In the genomic region with DNA sequence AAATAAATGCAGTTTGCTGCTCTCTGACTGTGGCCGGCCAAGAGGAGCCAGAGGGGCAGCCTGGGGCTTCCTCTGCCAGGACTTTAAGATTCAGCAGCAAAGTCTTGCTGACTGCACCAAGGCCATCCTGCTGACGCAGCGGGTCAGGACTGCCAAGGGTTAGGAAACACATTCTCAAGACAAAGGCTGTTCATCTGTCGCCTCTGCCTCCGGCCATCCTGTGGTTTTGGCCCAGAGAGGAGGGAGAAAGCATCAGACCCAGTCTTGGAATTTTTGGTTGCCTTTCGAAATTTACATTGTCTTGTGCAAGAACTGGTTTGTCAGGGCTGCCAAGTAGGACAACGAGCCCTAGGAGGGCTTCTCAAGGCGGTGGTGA, we compare ENCODE assay signal across 9 cellular contexts. TPM values are rescaled to one million over a fixed set of nuclear protein-coding genes. Genes with fewer than 3 reads are reported as not detected.
DNase-seq lines count a peak whose midpoint lies in the region; ATAC-seq and TF ChIP-seq lines count a peak whose summit lies in the region.
"Had no signal": no experiment of that assay in that cellular context is flagged by ENCODE, and none has a peak within 500 bp of the region (broad histone marks: within the 10 kb centered on the region; RNA-seq: fewer than 3 reads in every experiment).

No MANE protein-coding gene starts in this region.

- no peaks in the 10 kb centered on the region for H3K9me2 ChIP-seq in OCI-LY7 (ENCODE audit: insufficient read depth, low read length)

- H4K20me1 ChIP-seq in OCI-LY7 (ENCODE audit: insufficient read depth, low read length), result no peaks in the 10 kb centered on the region

- H3K9me3 Mint-ChIP-seq in activated T-helper 2 cell treated with anti-CD3 and anti-CD28 coated beads, Interferon-gamma antibody, Interleukin-2, Interleukin-4, amounts not matched to agents 10 μg/mL and 5 μg/mL and 100 μg/mL, durations not matched to agents 14 hours and 24 hours and 36 hours, result no peaks in the 10 kb centered on the region
- H3K9me3 Mint-ChIP-seq: T-helper 1 cell treated with Interleukin-12 subunit alpha and Interleukin-12 subunit beta and Interleukin-4 antibody, amounts not matched to agents 30 μg/mL and 1 μg/mL, for 36 hours had no signal

- no peak for TF ChIP-seq CTCF in fibroblast of pulmonary artery (IDR thresholded peaks at IDR 0.05; ENCODE audit: low read length, missing control alignments)
- TF ChIP-seq CTCF in omental fat pad (IDR thresholded peaks at IDR 0.05), result no peak
- TF ChIP-seq CTCF in OCI-LY7 (conservative IDR thresholded peaks at IDR 0.05; ENCODE audit: low read length), result no peak

- intact Hi-C loops in activated T-helper 2 cell treated with anti-CD3 and anti-CD28 coated beads, Interferon-gamma antibody, Interleukin-2, Interleukin-4, amounts not matched to agents 10 μg/mL and 5 μg/mL and 100 μg/mL, durations not matched to agents 14 hours and 24 hours and 36 hours (cut with micrococcal nuclease), result no loop called here
- intact Hi-C loops in OCI-LY7 (cut with micrococcal nuclease; ENCODE audit: unreplicated experiment), result no loop called here

- DNase-seq in AG20443 (ENCODE audit: low spot score), result peak; percentile 95
- DNase-seq in T-helper 17 cell, result no peak
- DNase-seq in fibroblast of pulmonary artery (ENCODE audit: low read depth), result peak; percentile 99
- DNase-seq in omental fat pad (ENCODE audit: low spot score), result peak; percentile 45
- DNase-seq in activated T-helper 2 cell treated with anti-CD3 and anti-CD28 coated beads, Interferon-gamma antibody, Interleukin-2, Interleukin-4, amounts not matched to agents 10 μg/mL and 5 μg/mL and 100 μg/mL, durations not matched to agents 14 hours and 24 hours and 36 hours (ENCODE audit: low spot score), result no peak
- no peak for DNase-seq in activated CD4-positive, alpha-beta T cell treated with anti-CD3 and anti-CD28 coated beads for 48 hours
- DNase-seq in OCI-LY7 (ENCODE audit: low spot score), result no peak
- DNase-seq in NCI-H1105 treated with DMSO at 0.1 percent for 48 hours (lab: John Stamatoyannopoulos, UW), result no peak

- H3K4me2 ChIP-seq in OCI-LY7 (ENCODE audit: low read length), result no peak overlapping the region

- peaks cover 9% of the 10 kb centered on the region for H3K36me3 ChIP-seq in OCI-LY7 (ENCODE audit: insufficient read depth, low read length)

- no peak overlapping the region for H3K27ac ChIP-seq in OCI-LY7 (ENCODE audit: low read depth, low read length, poor library complexity, severe bottlenecking)

- H2AFZ ChIP-seq in OCI-LY7 (ENCODE audit: low read length), result no peak overlapping the region

- no peak for ATAC-seq in T-helper 17 cell
- peak; percentile 46 for ATAC-seq in omental fat pad (ENCODE audit: low FRiP score)

- no peaks in the 10 kb centered on the region for H3K9me3 ChIP-seq in T-helper 17 cell (ENCODE audit: control insufficient read depth, low read length, poor library complexity, severe bottlenecking)
- no peaks in the 10 kb centered on the region for H3K9me3 ChIP-seq in OCI-LY7 (ENCODE audit: low read length)

- H3K4me1 ChIP-seq in OCI-LY7 (ENCODE audit: insufficient read depth, low read length, poor library complexity, severe bottlenecking), result no peaks in the 10 kb centered on the region

- CTCF ChIA-PET in OCI-LY7 (lab: Charles Lee; ENCODE audit: unreplicated experiment), result no interaction called here

- no TSS peak for BruUV-seq in OCI-LY7 (replicated peaks; lab: Mats Ljungman, UMichigan)

- H3K27me3 Mint-ChIP-seq in T-helper 17 cell, result no peaks in the 10 kb centered on the region
- H3K27me3 Mint-ChIP-seq in activated T-helper 2 cell treated with anti-CD3 and anti-CD28 coated beads, Interferon-gamma antibody, Interleukin-2, Interleukin-4, amounts not matched to agents 10 μg/mL and 5 μg/mL and 100 μg/mL, durations not matched to agents 14 hours and 24 hours and 36 hours (ENCODE audit: low read depth), result no peaks in the 10 kb centered on the region

- peaks cover 3% of the 10 kb centered on the region for H3K36me3 Mint-ChIP-seq in T-helper 17 cell (ENCODE audit: low read depth)
- H3K36me3 Mint-ChIP-seq in activated T-helper 2 cell treated with anti-CD3 and anti-CD28 coated beads, Interferon-gamma antibody, Interleukin-2, Interleukin-4, amounts not matched to agents 10 μg/mL and 5 μg/mL and 100 μg/mL, durations not matched to agents 14 hours and 24 hours and 36 hours (ENCODE audit: low read depth), result peaks cover 6% of the 10 kb centered on the region

- POLR2A ChIA-PET in OCI-LY7 (lab: Charles Lee), result interaction anchor here (1.5 kb wide), 1 partner anchor 16 kb away, joined by 3 read pairs; no protein-coding TSS in a partner anchor

- H3K4me3 ChIP-seq in fibroblast of pulmonary artery (replicated peaks; ENCODE audit: low read depth, low read length) (no peak overlapping the region), OCI-LY7 (ENCODE audit: low read depth, low read length, poor library complexity, severe bottlenecking) (no peak overlapping the region)

- H3K4me3 Mint-ChIP-seq in T-helper 17 cell, result no peak overlapping the region
- no peak overlapping the region for H3K4me3 Mint-ChIP-seq in activated T-helper 2 cell treated with anti-CD3 and anti-CD28 coated beads, Interferon-gamma antibody, Interleukin-2, Interleukin-4, amounts not matched to agents 10 μg/mL and 5 μg/mL and 100 μg/mL, durations not matched to agents 14 hours and 24 hours and 36 hours (ENCODE audit: low read depth)
- H3K4me3 Mint-ChIP-seq: T-helper 1 cell treated with Interleukin-12 subunit alpha and Interleukin-12 subunit beta and Interleukin-4 antibody, amounts not matched to agents 30 μg/mL and 1 μg/mL, for 36 hours had no signal

- no peaks in the 10 kb centered on the region for H3K79me2 ChIP-seq in OCI-LY7 (ENCODE audit: insufficient read depth, low read depth, low read length)

- peaks cover 17% of the 10 kb centered on the region for H3K4me1 Mint-ChIP-seq in T-helper 17 cell
- peaks cover 8% of the 10 kb centered on the region for H3K4me1 Mint-ChIP-seq in activated T-helper 2 cell treated with anti-CD3 and anti-CD28 coated beads, Interferon-gamma antibody, Interleukin-2, Interleukin-4, amounts not matched to agents 10 μg/mL and 5 μg/mL and 100 μg/mL, durations not matched to agents 14 hours and 24 hours and 36 hours (ENCODE audit: low read depth)

- H3K27ac Mint-ChIP-seq in T-helper 17 cell, result peak overlapping the region; percentile 73
- H3K27ac Mint-ChIP-seq in activated T-helper 2 cell treated with anti-CD3 and anti-CD28 coated beads, Interferon-gamma antibody, Interleukin-2, Interleukin-4, amounts not matched to agents 10 μg/mL and 5 μg/mL and 100 μg/mL, durations not matched to agents 14 hours and 24 hours and 36 hours, result no peak overlapping the region
- H3K27ac Mint-ChIP-seq: T-helper 1 cell treated with Interleukin-12 subunit alpha and Interleukin-12 subunit beta and Interleukin-4 antibody, amounts not matched to agents 30 μg/mL and 1 μg/mL, for 36 hours had no signal

RNA-seq across cellular contexts. Expression of gene RHO, which starts 42.8 kb away (rescaled TPM):
- total RNA-seq in T-helper 17 cell (not detected), omental fat pad (under 1 TPM in 1 of 4 donors, not detected in 3; 0.28 TPM), OCI-LY7 (2022) (not detected in 2 replicates)
- total RNA-seq in activated T-helper 2 cell treated with anti-CD3 and anti-CD28 coated beads, Interferon-gamma antibody, Interleukin-2, Interleukin-4, amounts not matched to agents 10 μg/mL and 5 μg/mL and 100 μg/mL, durations not matched to agents 14 hours and 24 hours and 36 hours, result not detected in 2 replicates
- not detected in 2 replicates for total RNA-seq in OCI-LY7 (2014; rRNA removed; shearing (Covaris generic))

RNA-seq across cellular contexts. Expression of gene IFT122, which starts 45.6 kb away (rescaled TPM):
- total RNA-seq in T-helper 17 cell (10 to 100 TPM; 20.1 to 22.8 TPM), omental fat pad (10 to 100 TPM; 19.6 to 62.9 (median 28.2) TPM), OCI-LY7 (2022) (37.0 and 48.1 TPM in 2 replicates)
- total RNA-seq in activated T-helper 2 cell treated with anti-CD3 and anti-CD28 coated beads, Interferon-gamma antibody, Interleukin-2, Interleukin-4, amounts not matched to agents 10 μg/mL and 5 μg/mL and 100 μg/mL, durations not matched to agents 14 hours and 24 hours and 36 hours, result 15.7 and 17.6 TPM in 2 replicates
- total RNA-seq in OCI-LY7 (2014; rRNA removed; shearing (Covaris generic)), result 21.6 and 25.8 TPM in 2 replicates

RNA-seq across cellular contexts. Expression of gene MBD4, which starts 45.9 kb away (rescaled TPM):
- total RNA-seq in T-helper 17 cell (10 to 100 TPM; 44.7 to 49.4 TPM), omental fat pad (10 to 100 TPM; 15.6 to 29.3 (median 27.8) TPM), OCI-LY7 (2022) (74.6 and 86.1 TPM in 2 replicates)
- 41.9 and 45.9 TPM in 2 replicates for total RNA-seq in activated T-helper 2 cell treated with anti-CD3 and anti-CD28 coated beads, Interferon-gamma antibody, Interleukin-2, Interleukin-4, amounts not matched to agents 10 μg/mL and 5 μg/mL and 100 μg/mL, durations not matched to agents 14 hours and 24 hours and 36 hours
- 42.4 and 46.3 TPM in 2 replicates for total RNA-seq in OCI-LY7 (2014; rRNA removed; shearing (Covaris generic))

RNA-seq across cellular contexts. Expression of gene EFCAB12, which starts 57.2 kb away (rescaled TPM):
- total RNA-seq in T-helper 17 cell (1 to 10 TPM; 2.3 to 5.2 TPM), omental fat pad (1 to 10 TPM in 2 of 4 donors, under 1 TPM in 2; 0.24 to 2.8 (median 1.0) TPM), OCI-LY7 (2022) (2.5 and 2.6 TPM in 2 replicates)
- 0.25 and 0.48 TPM in 2 replicates for total RNA-seq in activated T-helper 2 cell treated with anti-CD3 and anti-CD28 coated beads, Interferon-gamma antibody, Interleukin-2, Interleukin-4, amounts not matched to agents 10 μg/mL and 5 μg/mL and 100 μg/mL, durations not matched to agents 14 hours and 24 hours and 36 hours
- total RNA-seq in OCI-LY7 (2014; rRNA removed; shearing (Covaris generic)), result 0.36 and 1.1 TPM in 2 replicates

RNA-seq across cellular contexts. Expression of gene H1-8, which starts 57.3 kb away (rescaled TPM):
- not detected for total RNA-seq in T-helper 17 cell
- not detected for total RNA-seq in omental fat pad
- total RNA-seq in activated T-helper 2 cell treated with anti-CD3 and anti-CD28 coated beads, Interferon-gamma antibody, Interleukin-2, Interleukin-4, amounts not matched to agents 10 μg/mL and 5 μg/mL and 100 μg/mL, durations not matched to agents 14 hours and 24 hours and 36 hours, result not detected in 2 replicates
- total RNA-seq in OCI-LY7 (2014; rRNA removed; shearing (Covaris generic)), result not detected in 2 replicates
- not detected in 2 replicates for total RNA-seq in OCI-LY7 (2022)

Comparison
In these comparisons a context has a peak if more than half of its experiments do, and no peak if none do; other contexts are left out.
1. DNase-seq: peak in AG20443 (single experiment), fibroblast of pulmonary artery (single experiment) and omental fat pad (single experiment); none in T-helper 17 cell (0 of 3), activated T-helper 2 cell treated with anti-CD3 and anti-CD28 coated beads, Interferon-gamma antibody, Interleukin-2, Interleukin-4, amounts not matched to agents 10 μg/mL and 5 μg/mL and 100 μg/mL, durations not matched to agents 14 hours and 24 hours and 36 hours (single experiment), activated CD4-positive, alpha-beta T cell treated with anti-CD3 and anti-CD28 coated beads for 48 hours (single experiment), OCI-LY7 (single experiment) and NCI-H1105 treated with DMSO at 0.1 percent for 48 hours (single experiment).